21 cellular contexts compared by ENCODE assay signal in genomic region chr17:37562016-37562745, GRCh38. TPM values are rescaled to one million over a fixed set of nuclear protein-coding genes. Genes with fewer than 3 reads are reported as not detected.
DNase-seq lines count a peak whose midpoint lies in the region; ATAC-seq, FAIRE-seq and TF ChIP-seq lines count a peak whose summit lies in the region.
"Had no signal": no experiment of that assay in that cellular context is flagged by ENCODE, and none has a peak within 500 bp of the region (broad histone marks: within the 10 kb centered on the region; RNA-seq: fewer than 3 reads in every experiment).

No MANE protein-coding gene starts in this region.

- no peaks in the 10 kb centered on the region for H3K27me3 Mint-ChIP-seq in CD8-positive, alpha-beta T cell (ENCODE audit: low read depth)
- H3K27me3 Mint-ChIP-seq: IgD-negative memory B cell had no signal

- TF ChIP-seq CTCF in BE2C (IDR thresholded peaks at IDR 0.05; ENCODE audit: low read depth, low read length) = no peak
- no peak for TF ChIP-seq CTCF in CD8-positive, alpha-beta T cell (IDR thresholded peaks at IDR 0.05)

- CTCF ChIA-PET in CD8-positive, alpha-beta T cell (lab: Charles Lee) = interaction anchor here (1.1 kb wide), 1 partner anchor 34 kb away, joined by 3 read pairs; no protein-coding TSS in a partner anchor

- H3K23ac ChIP-seq in mesendoderm (ENCODE audit: low read length) = no peak overlapping the region

- H3K18ac ChIP-seq in mesendoderm (ENCODE audit: low read length) = no peak overlapping the region

- H4K8ac ChIP-seq in mesendoderm (ENCODE audit: low read depth, low read length) = no peak overlapping the region

- no peaks in the 10 kb centered on the region for H3K27me3 ChIP-seq in BE2C
- H3K27me3 ChIP-seq in CD8-positive, alpha-beta T cell (ENCODE audit: insufficient read depth, low read length) = no peaks in the 10 kb centered on the region
- H3K27me3 ChIP-seq in NT2/D1 (ENCODE audit: insufficient read depth, insufficient read length) = no peaks in the 10 kb centered on the region
- no peaks in the 10 kb centered on the region for H3K27me3 ChIP-seq in mesendoderm (ENCODE audit: insufficient read depth, low read length, poor library complexity)

- no CpG with 5 or more reads among the region's 5 CpGs for WGBS in mesendoderm (ENCODE audit: extremely low coverage, insufficient coverage, low lambda C conversion rate)

- peaks cover 18% of the 10 kb centered on the region for H3K36me3 ChIP-seq in BE2C
- H3K36me3 ChIP-seq in CD8-positive, alpha-beta T cell (ENCODE audit: insufficient read depth, low read length) = peaks cover 33% of the 10 kb centered on the region
- H3K36me3 ChIP-seq in NT2/D1 (ENCODE audit: insufficient read depth, insufficient read length, low read length) = peaks cover 32% of the 10 kb centered on the region
- H3K36me3 ChIP-seq in mesendoderm (ENCODE audit: control insufficient read depth, insufficient read depth, low read length) = peaks cover 2% of the 10 kb centered on the region

- H3K4me3 Mint-ChIP-seq in CD8-positive, alpha-beta T cell = no peak overlapping the region
- H3K4me3 Mint-ChIP-seq: IgD-negative memory B cell had no signal

- no peak overlapping the region for H3K27ac ChIP-seq in CD8-positive, alpha-beta T cell (ENCODE audit: low read depth, low read length)
- H3K27ac ChIP-seq in mesendoderm (ENCODE audit: low read depth, low read length) = no peak overlapping the region
- H3K27ac ChIP-seq: GM23248 had no signal

- H3K9ac ChIP-seq in NT2/D1 (ENCODE audit: insufficient read length, low read depth) (no peak overlapping the region), mesendoderm (ENCODE audit: low read length) (no peak overlapping the region)
- H3K9ac ChIP-seq: GM23248 had no signal

- H3K9me3 Mint-ChIP-seq in CD8-positive, alpha-beta T cell = no peaks in the 10 kb centered on the region
- H3K9me3 Mint-ChIP-seq: IgD-negative memory B cell had no signal

- peaks cover 15% of the 10 kb centered on the region for H3K4me1 Mint-ChIP-seq in CD8-positive, alpha-beta T cell (ENCODE audit: low read depth)

- no peak overlapping the region for H3K4ac ChIP-seq in mesendoderm (ENCODE audit: low read depth, low read length)

- FAIRE-seq in RCC 7860 (lab: Jason Lieb, UNC) = no peak
- FAIRE-seq: G401.6, GM12892 had no signal

- peak overlapping the region; percentile 30 for H3K27ac Mint-ChIP-seq in CD8-positive, alpha-beta T cell
- H3K27ac Mint-ChIP-seq: IgD-negative memory B cell had no signal

- H3K4me2 ChIP-seq in mesendoderm (ENCODE audit: low read length) = no peak overlapping the region

- no peak overlapping the region for H2BK5ac ChIP-seq in mesendoderm (ENCODE audit: low read length)

- no peak for ATAC-seq in CD8-positive, alpha-beta T cell
- no peak for ATAC-seq in HG03039 (IDR thresholded peaks at IDR 0.05; ENCODE audit: unreplicated experiment)
- ATAC-seq: HCT116, Right ventricle myocardium inferior had no signal

- intact Hi-C loops in CD8-positive, alpha-beta T cell (cut with DNase I, micrococcal nuclease) = no loop called here

- no peaks in the 10 kb centered on the region for H3K79me2 ChIP-seq in mesendoderm (ENCODE audit: control insufficient read depth, insufficient read depth, low read length)

- H2BK120ac ChIP-seq in mesendoderm (ENCODE audit: low read depth, low read length) = no peak overlapping the region

- no peak overlapping the region for H3K56ac ChIP-seq in mesendoderm (ENCODE audit: low read length)

- H2AK5ac ChIP-seq in mesendoderm (ENCODE audit: low read length) = no peak overlapping the region

- peak; percentile 9 for DNase-seq in BE2C
- DNase-seq in CD8-positive, alpha-beta T cell = no peak
- peak; percentile 1 for DNase-seq in NT2/D1 (ENCODE audit: low read depth, low spot score)
- DNase-seq in mesendoderm = peak; percentile 6
- no peak for DNase-seq in NCI-H82 (lab: John Stamatoyannopoulos, UW)
- DNase-seq in RCC 7860 (ENCODE audit: low spot score) = no peak
- DNase-seq: C1 segment of cervical spinal cord, GM23248, NCI-H1105, NCI-H146, NCI-H2029, NCI-H345, NCI-H524, NCI-H774 had no signal

- H4K5ac ChIP-seq in mesendoderm (ENCODE audit: low read length) = no peak overlapping the region

- no peaks in the 10 kb centered on the region for H3K79me1 ChIP-seq in mesendoderm (ENCODE audit: low read length)

- peaks cover 72% of the 10 kb centered on the region for H3K36me3 Mint-ChIP-seq in CD8-positive, alpha-beta T cell

- peaks cover 4% of the 10 kb centered on the region for H3K4me1 ChIP-seq in BE2C
- no peaks in the 10 kb centered on the region for H3K4me1 ChIP-seq in CD8-positive, alpha-beta T cell (ENCODE audit: insufficient read depth, low read length)
- H3K4me1 ChIP-seq in NT2/D1 (ENCODE audit: insufficient read depth, insufficient read length) = no peaks in the 10 kb centered on the region
- no peaks in the 10 kb centered on the region for H3K4me1 ChIP-seq in mesendoderm (ENCODE audit: control insufficient read depth, low read depth, low read length)

- H2BK15ac ChIP-seq in mesendoderm (replicated peaks; ENCODE audit: low read depth) = no peak overlapping the region

- no peaks in the 10 kb centered on the region for H3K9me3 ChIP-seq in BE2C
- no peaks in the 10 kb centered on the region for H3K9me3 ChIP-seq in CD8-positive, alpha-beta T cell (ENCODE audit: low read length)
- peaks cover 12% of the 10 kb centered on the region; the same call in 1 of the 2 replicates for H3K9me3 ChIP-seq in NT2/D1 (ENCODE audit: insufficient read depth, low read length)

- POLR2A ChIA-PET in CD8-positive, alpha-beta T cell (lab: Charles Lee) = no interaction called here

- no peak overlapping the region for H3K4me3 ChIP-seq in BE2C (ENCODE audit: low read depth, low read length)
- H3K4me3 ChIP-seq in CD8-positive, alpha-beta T cell (ENCODE audit: low read depth, low read length) = no peak overlapping the region
- no peak overlapping the region for H3K4me3 ChIP-seq in NT2/D1 (ENCODE audit: insufficient read length, low read depth)
- H3K4me3 ChIP-seq in mesendoderm (ENCODE audit: low read length) = no peak overlapping the region
- H3K4me3 ChIP-seq: GM23248, SK-N-MC had no signal

RNA-seq across cellular contexts. Expression of gene SYNRG, which starts 47.0 kb away (rescaled TPM):
- 9.4 TPM for polyA plus RNA-seq in BE2C (2012; ENCODE audit: insufficient read depth, insufficient read length, low read depth)
- total RNA-seq in CD8-positive, alpha-beta T cell = 10 to 100 TPM; 46.4 to 47.0 TPM
- polyA plus RNA-seq in mesendoderm (2013, experiment 1 of 2) = 13.9 TPM
- polyA plus RNA-seq in mesendoderm (2013, experiment 2 of 2) = 13.7 TPM

Comparison
In these comparisons a context has a peak if more than half of its experiments do, and no peak if none do; other contexts are left out.
1. DNase-seq: peak in BE2C (single experiment), NT2/D1 (single experiment) and mesendoderm (single experiment); none in CD8-positive, alpha-beta T cell (0 of 7), NCI-H82 (single experiment) and RCC 7860 (single experiment).